ENCODE assay signal across 8 cellular contexts in the genomic region with DNA sequence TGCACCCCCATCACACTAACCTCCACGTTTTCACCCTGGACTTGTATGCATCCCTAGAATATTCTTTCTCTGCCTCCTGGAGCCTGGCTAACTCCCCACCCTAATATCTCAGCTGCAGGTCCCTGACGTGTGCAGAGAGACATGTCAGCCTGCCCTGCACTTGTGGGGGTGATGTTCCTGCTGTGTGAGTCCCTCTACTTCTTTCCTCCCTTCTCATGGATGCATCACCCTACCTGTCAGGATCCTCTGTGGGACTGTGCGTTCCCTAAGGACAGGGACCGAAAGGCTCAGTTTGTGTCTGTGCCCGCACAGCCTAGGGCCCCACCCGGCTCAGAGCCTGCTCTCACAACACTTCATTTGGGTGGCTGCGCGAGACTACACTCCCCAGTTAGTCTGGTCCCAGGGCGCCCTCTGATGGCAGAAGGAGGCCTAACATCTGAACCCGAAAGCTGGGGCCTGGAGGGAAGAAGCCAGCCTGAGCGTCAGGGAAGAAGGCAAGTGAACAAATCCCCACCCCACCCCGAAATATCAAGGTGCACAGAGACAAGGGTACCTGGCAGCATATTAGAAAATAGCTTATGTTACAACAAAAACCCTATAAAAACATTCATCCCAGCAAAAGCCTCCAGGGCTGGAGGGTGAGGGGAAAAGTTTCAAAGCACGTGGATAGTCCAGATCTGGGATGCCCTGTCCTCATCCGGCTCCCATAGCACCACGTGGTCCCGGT. TPM values are rescaled to one million over a fixed set of nuclear protein-coding genes. Genes with fewer than 3 reads are reported as not detected.
DNase-seq lines count a peak whose midpoint lies in the region; ATAC-seq and TF ChIP-seq lines count a peak whose summit lies in the region.

No MANE protein-coding gene starts in this region.

- DNase-seq in GM12865 (ENCODE audit: low read depth) (peak; percentile 92), NOMO-1 treated with dmso at 0.1 percent for 144 hours (lab: John Stamatoyannopoulos, UW; ENCODE audit: unreplicated experiment) (peak; percentile 71), mesenteric fat pad (ENCODE audit: low spot score) (peak; percentile 95)
- DNase-seq in activated CD8-positive, alpha-beta memory T cell treated with anti-CD3 and anti-CD28 coated beads for 1 hour (ENCODE audit: extremely low read depth in 1 of 2, low read depth in 1 of 2), result peak; percentile 92
- DNase-seq in effector CD8-positive, alpha-beta T cell (lab: John Stamatoyannopoulos, UW), result peak; percentile 93
- DNase-seq in stimulated activated CD8-positive, alpha-beta memory T cell treated with anti-CD3 and anti-CD28 coated beads, Interleukin-15, amount 100 ng/mL, for 24 hours (ENCODE audit: low read depth), result peak; percentile 88

- H3K4me3 ChIP-seq in GM12865 (ENCODE audit: low read depth, low read length), result no peak overlapping the region

- TF ChIP-seq CTCF in GM12865 (IDR thresholded peaks at IDR 0.05; ENCODE audit: insufficient read depth, low read depth, low read length, missing control alignments), result peak; percentile 91

- ATAC-seq in HG03521 (IDR thresholded peaks at IDR 0.05; ENCODE audit: unreplicated experiment) (peak; percentile 52), HG02840 (IDR thresholded peaks at IDR 0.05; ENCODE audit: low FRiP score, unreplicated experiment) (no peak)

RNA-seq across cellular contexts. Expression of a gene that starts 3.7 kb away (rescaled TPM):
- 27.1 TPM for total RNA-seq in mesenteric fat pad

RNA-seq across cellular contexts. Expression of a gene that starts 15.0 kb away (rescaled TPM):
- 22.2 TPM for total RNA-seq in mesenteric fat pad

RNA-seq across cellular contexts. Expression of a gene that starts 32.5 kb away (rescaled TPM):
- 0.06 TPM for total RNA-seq in mesenteric fat pad

RNA-seq across cellular contexts. Expression of a gene that starts 41.6 kb away (rescaled TPM):
- 229 TPM for total RNA-seq in mesenteric fat pad

RNA-seq across cellular contexts. Expression of a gene that starts 51.1 kb away (rescaled TPM):
- total RNA-seq in mesenteric fat pad, result not detected
